Comparison of ENCODE assay signal across 8 cellular contexts in genomic region chr1:167220537-167221125, GRCh38. TPM values are rescaled to one million over a fixed set of nuclear protein-coding genes. Genes with fewer than 3 reads are reported as not detected.
DNase-seq lines count a peak whose midpoint lies in the region; ATAC-seq and TF ChIP-seq lines count a peak whose summit lies in the region.

POU2F1 (plus strand) TSS chr1:167220886; CDS start chr1:167220898, 12 bp downstream.

- peaks cover 13% of the 10 kb centered on the region for H3K4me1 ChIP-seq in upper lobe of right lung

- in situ Hi-C loops in GM13976 (cut with MboI; ENCODE audit: low sequenced_read_pairs, unreplicated experiment), result no loop called here

- peak; percentile 65 for TF ChIP-seq CTCF in GM13976 (IDR thresholded peaks at IDR 0.05; ENCODE audit: borderline replicate concordance, control extremely low read depth, extremely low read depth, insufficient read depth, missing control alignments)
- TF ChIP-seq CTCF in upper lobe of right lung (IDR thresholded peaks at IDR 0.05), result peak; percentile 51

- H3K36me3 ChIP-seq in upper lobe of right lung, result no peaks in the 10 kb centered on the region

- peak within 1 kb of the TSS; percentile 89 for H3K4me3 ChIP-seq in upper lobe of right lung

- intact Hi-C loops in T-helper 1 cell treated with Interleukin-12 subunit alpha and Interleukin-12 subunit beta and Interleukin-4 antibody, amounts not matched to agents 30 ng/mL and 1 ng/mL, for 36 hours (cut with micrococcal nuclease), result loop anchor here (1.0 to 5.0 kb wide), 23 partner anchors 98 to 1886 kb away; partner anchors contain the start of genes ATP1B1, CD247, DCAF6 and ILDR2
- intact Hi-C loops in left cardiac atrium (cut with DNase I) (loop anchor here in 1 of 2 donors (10.0 kb wide), 1 partner anchor 156 kb away; no protein-coding TSS in a partner anchor), posterior vena cava (cut with DNase I) (no loop called here), upper lobe of right lung (cut with DNase I) (no loop called here)

- H3K9me3 ChIP-seq in upper lobe of right lung, result no peaks in the 10 kb centered on the region

- DNase-seq in GM13976 (ENCODE audit: low spot score), result peak; percentile 95
- peak; percentile 98 for DNase-seq in NCI-H146 (lab: John Stamatoyannopoulos, UW)
- peak; percentile 93 for DNase-seq in amniotic epithelial cell (ENCODE audit: low read depth)
- peak; percentile 99 for DNase-seq in left cardiac atrium
- peak; percentile 100 for DNase-seq in posterior vena cava (ENCODE audit: low spot score)
- DNase-seq in upper lobe of right lung, result peak; percentile 100

- peak; percentile 47 for ATAC-seq in HG02870 (IDR thresholded peaks at IDR 0.05; ENCODE audit: unreplicated experiment)
- ATAC-seq in left cardiac atrium, result peak; percentile 92 to 95
- ATAC-seq in upper lobe of right lung, result peak; percentile 95

- H3K27me3 ChIP-seq in upper lobe of right lung, result no peaks in the 10 kb centered on the region

- peak within 1 kb of the TSS; percentile 95 for H3K27ac ChIP-seq in upper lobe of right lung

RNA-seq across cellular contexts. Expression of gene POU2F1, which starts in this region (rescaled TPM):
- total RNA-seq in T-helper 1 cell treated with Interleukin-12 subunit alpha and Interleukin-12 subunit beta and Interleukin-4 antibody, amounts not matched to agents 30 ng/mL and 1 ng/mL, for 36 hours, result 16.6 and 20.0 TPM in 2 replicates
- 1 to 10 TPM; 7.6 to 9.5 TPM for total RNA-seq in left cardiac atrium
- 10 to 100 TPM; 19.2 to 21.1 TPM for total RNA-seq in posterior vena cava
- 15.3 TPM for total RNA-seq in upper lobe of right lung

Comparison
In these comparisons a context has a peak if more than half of its experiments do, and no peak if none do; other contexts are left out.
1. Peak in every context shown above with its lines: DNase-seq, ATAC-seq, H3K4me3 ChIP-seq and H3K27ac ChIP-seq.